ENCODE assay signal across 21 cellular contexts in genomic region chr5:16066810-16067209, GRCh38.
"Had no signal": no experiment of that assay in that cellular context is flagged by ENCODE, and none has a peak within 500 bp of the region (broad histone marks: within the 10 kb centered on the region; RNA-seq: fewer than 3 reads in every experiment).

No MANE protein-coding gene starts in this region.

- H3K27ac ChIP-seq: RWPE1 had no signal

- H3K9ac ChIP-seq: SK-N-SH had no signal

- DNase-seq: Karpas-422, KBM-7, MV-4-11, NCI-H1048, NCI-H1105, NCI-H1417, NCI-H1436 treated with DMSO at 0.1 percent for 48 hours, NCI-H1694, NCI-H187 treated with DMSO at 0.1 percent for 48 hours, NCI-H2081, NCI-H2107, NCI-H2227 treated with DMSO at 0.1 percent for 48 hours, NCI-H524, NCI-H526 treated with DMSO at 0.1 percent for 48 hours, NCI-H748 treated with DMSO at 0.1 percent for 48 hours, PC-3, SHP77, SK-N-SH, SW 1271 had no signal

- H3K9me3 ChIP-seq: SK-N-SH had no signal

- ATAC-seq: Panc1, PC-3 had no signal

- H3K4me2 ChIP-seq: SK-N-SH had no signal

- H3K9me2 ChIP-seq: SK-N-SH had no signal
